In genomic region chr3:188947983-188948657, GRCh38 we compare ENCODE assay signal across 7 cellular contexts.
A peak's percentile ranks its signal among the peaks of the same experiment; 100 is the strongest.
DNase-seq lines count a peak whose midpoint lies in the region; ATAC-seq and TF ChIP-seq lines count a peak whose summit lies in the region.

No MANE protein-coding gene starts in this region.

- H3K36me3 ChIP-seq in HEK293 (ENCODE audit: control insufficient read depth in 2 of 2, insufficient read depth in 1 of 2, low read length in 2 of 2) = no peaks in the 10 kb centered on the region

- ATAC-seq in left colon (peak; percentile 84), HG03378 (IDR thresholded peaks at IDR 0.05; ENCODE audit: unreplicated experiment) (no peak)

- peak overlapping the region; percentile 55 for H3K4me3 ChIP-seq in HEK293 (ENCODE audit: low read depth, low read length)

- TF ChIP-seq CTCF in HEK293 (tag by site-specific recombination; IDR thresholded peaks at IDR 0.05) = no peak

- CTCF ChIA-PET in HEK293 (lab: Yijun Ruan, JAX) = interaction anchor here (0.7 to 10.9 kb wide), 4 partner anchors 69 to 1209 kb away, joined by 3 to 205 read pairs (median 4); no protein-coding TSS in a partner anchor

- intact Hi-C loops in left colon (cut with DNase I, micrococcal nuclease) = no loop called here

- H3K4me1 ChIP-seq in HEK293 (ENCODE audit: control insufficient read depth, insufficient read depth, low read length) = no peaks in the 10 kb centered on the region

- H3K27ac ChIP-seq in HEK293 (ENCODE audit: extremely low read depth, low read depth, low read length) (peak overlapping the region; percentile 70), cingulate gyrus (ENCODE audit: low read depth, low read length) (peak overlapping the region; percentile 97)

- no peaks in the 10 kb centered on the region for H3K9me3 ChIP-seq in HEK293 (ENCODE audit: control insufficient read depth, insufficient read depth, low read depth, low read length)

- POLR2A ChIA-PET in HEK293 (lab: Yijun Ruan, JAX) = interaction anchor here (0.9 to 1.7 kb wide), 2 partner anchors 1203 to 1210 kb away, joined by 3 to 15 read pairs; partner anchors contain the start of gene BCL6

- DNase-seq in NCI-H82 (lab: John Stamatoyannopoulos, UW) = peak; percentile 87
- peak; percentile 81 to 96 for DNase-seq in left colon
- DNase-seq in stromal cell of bone marrow (ENCODE audit: low read depth) = peak; percentile 80
- DNase-seq in central memory CD4-positive, alpha-beta T cell = no peak

TF ChIP-seq in HEK293, 187 proteins besides CTCF, POLR2A, EP300 and RAD21 (continues in another document):
- TF ChIP-seq ZSCAN30 (tag by site-specific recombination; IDR thresholded peaks at IDR 0.05) = 0 out of 2 replicates have a peak, but pooled peaks have one; percentile 10
- peak; percentile 77 for TF ChIP-seq ZXDB (tag by site-specific recombination; IDR thresholded peaks at IDR 0.05)
- TF ChIP-seq, protein P1, sequence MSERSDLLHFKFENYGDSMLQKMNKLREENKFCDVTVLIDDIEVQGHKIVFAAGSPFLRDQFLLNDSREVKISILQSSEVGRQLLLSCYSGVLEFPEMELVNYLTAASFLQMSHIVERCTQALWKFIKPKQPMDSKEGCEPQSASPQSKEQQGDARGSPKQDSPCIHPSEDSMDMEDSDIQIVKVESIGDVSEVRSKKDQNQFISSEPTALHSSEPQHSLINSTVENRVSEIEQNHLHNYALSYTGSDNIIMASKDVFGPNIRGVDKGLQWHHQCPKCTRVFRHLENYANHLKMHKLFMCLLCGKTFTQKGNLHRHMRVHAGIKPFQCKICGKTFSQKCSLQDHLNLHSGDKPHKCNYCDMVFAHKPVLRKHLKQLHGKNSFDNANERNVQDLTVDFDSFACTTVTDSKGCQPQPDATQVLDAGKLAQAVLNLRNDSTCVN (tag by site-specific recombination; optimal IDR thresholded peaks at IDR 0.05) = peak; percentile 14
- TF ChIP-seq ZBTB49 (tag by site-specific recombination; IDR thresholded peaks at IDR 0.05; ENCODE audit: low read depth) = no peak
- peak; percentile 42; the same call in 1 of the 2 replicates for TF ChIP-seq KLF9 (tag by site-specific recombination; IDR thresholded peaks at IDR 0.05; ENCODE audit: low read depth)
- TF ChIP-seq ZNF335 (tag by site-specific recombination; conservative IDR thresholded peaks at IDR 0.05) = peak; percentile 64; the same call in 1 of the 2 replicates
- TF ChIP-seq SP2 (tag by site-specific recombination; IDR thresholded peaks at IDR 0.05) = peak; percentile 30
- 0 out of 2 replicates have a peak, but pooled peaks have one; percentile 17 for TF ChIP-seq ZBTB48 (tag by site-specific recombination; IDR thresholded peaks at IDR 0.05)
- 0 out of 2 replicates have a peak, but pooled peaks have one; percentile 21 for TF ChIP-seq ZNF18 (tag by site-specific recombination; IDR thresholded peaks at IDR 0.05)
- TF ChIP-seq, protein P2, sequence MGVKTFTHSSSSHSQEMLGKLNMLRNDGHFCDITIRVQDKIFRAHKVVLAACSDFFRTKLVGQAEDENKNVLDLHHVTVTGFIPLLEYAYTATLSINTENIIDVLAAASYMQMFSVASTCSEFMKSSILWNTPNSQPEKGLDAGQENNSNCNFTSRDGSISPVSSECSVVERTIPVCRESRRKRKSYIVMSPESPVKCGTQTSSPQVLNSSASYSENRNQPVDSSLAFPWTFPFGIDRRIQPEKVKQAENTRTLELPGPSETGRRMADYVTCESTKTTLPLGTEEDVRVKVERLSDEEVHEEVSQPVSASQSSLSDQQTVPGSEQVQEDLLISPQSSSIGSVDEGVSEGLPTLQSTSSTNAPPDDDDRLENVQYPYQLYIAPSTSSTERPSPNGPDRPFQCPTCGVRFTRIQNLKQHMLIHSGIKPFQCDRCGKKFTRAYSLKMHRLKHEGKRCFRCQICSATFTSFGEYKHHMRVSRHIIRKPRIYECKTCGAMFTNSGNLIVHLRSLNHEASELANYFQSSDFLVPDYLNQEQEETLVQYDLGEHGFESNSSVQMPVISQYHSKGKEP (tag by site-specific recombination; IDR thresholded peaks at IDR 0.05) = 0 out of 2 replicates have a peak, but pooled peaks have one; percentile 28
- 0 out of 2 replicates have a peak, but pooled peaks have one; percentile 17 for TF ChIP-seq PATZ1 (tag by site-specific recombination; IDR thresholded peaks at IDR 0.05)
- 0 out of 2 replicates have a peak, but pooled peaks have one; percentile 46 for TF ChIP-seq KLF1 (tag by site-specific recombination; IDR thresholded peaks at IDR 0.05)
- no peak for TF ChIP-seq PBX3 (CRISPR knock-in tag; IDR thresholded peaks at IDR 0.05)
- TF ChIP-seq ZBTB8A (tag by site-specific recombination; IDR thresholded peaks at IDR 0.05) = no peak; the same call in none of the 2 replicates
- no peak for TF ChIP-seq ZSCAN5A (tag by site-specific recombination; IDR thresholded peaks at IDR 0.05)
